ENCODE assay signal across 1 cellular context in the genomic region with DNA sequence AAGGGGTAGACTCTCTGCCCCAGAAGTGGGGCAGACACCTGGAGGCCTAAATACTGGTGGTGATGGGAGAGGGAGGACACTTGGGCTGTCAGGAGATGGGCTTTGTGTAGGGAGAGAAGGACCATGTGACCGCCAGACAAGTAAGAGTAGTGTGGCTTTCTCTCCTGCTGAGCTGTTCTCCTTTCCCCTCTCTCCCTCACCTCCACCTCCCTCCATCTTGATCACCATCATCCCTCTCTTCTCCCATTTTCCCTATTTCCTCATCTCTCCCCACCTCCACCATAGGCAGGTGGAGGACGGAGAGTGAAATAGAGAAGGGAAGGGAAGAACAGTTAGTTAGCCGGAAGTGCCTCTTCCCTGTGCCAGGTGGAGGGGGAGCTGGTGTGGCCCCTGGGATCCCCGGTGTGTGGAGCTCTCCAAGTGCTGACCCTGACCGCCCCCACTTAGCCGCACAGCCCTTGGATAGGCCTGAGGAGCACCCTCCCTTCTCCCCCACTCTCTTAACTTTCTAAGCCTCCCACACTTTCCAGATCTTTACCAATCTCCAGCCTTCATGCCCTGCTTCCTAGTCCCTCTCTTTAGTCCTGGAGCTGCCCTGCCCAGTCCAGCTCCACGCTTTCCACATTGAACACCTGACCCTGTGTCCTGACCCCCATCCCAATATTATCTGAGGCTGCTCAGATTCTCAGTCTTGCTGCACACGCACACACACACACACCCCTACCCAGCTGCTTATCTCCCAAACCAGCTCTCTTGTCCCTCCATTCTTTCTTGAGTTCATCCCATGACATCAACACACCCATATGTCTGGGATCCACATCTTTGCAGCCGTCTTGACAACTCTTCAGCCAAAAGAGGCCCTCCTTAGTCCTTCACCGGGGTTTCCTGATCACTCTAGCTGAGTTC.
A peak's percentile ranks its signal among the peaks of the same experiment; 100 is the strongest.
TF ChIP-seq lines count a peak whose summit lies in the region.

No MANE protein-coding gene starts in this region.

TF ChIP-seq in K562, 482 proteins besides CTCF, POLR2A, EP300 and RAD21 (continued from another document and continues in another):
- TF ChIP-seq, protein P1, sequence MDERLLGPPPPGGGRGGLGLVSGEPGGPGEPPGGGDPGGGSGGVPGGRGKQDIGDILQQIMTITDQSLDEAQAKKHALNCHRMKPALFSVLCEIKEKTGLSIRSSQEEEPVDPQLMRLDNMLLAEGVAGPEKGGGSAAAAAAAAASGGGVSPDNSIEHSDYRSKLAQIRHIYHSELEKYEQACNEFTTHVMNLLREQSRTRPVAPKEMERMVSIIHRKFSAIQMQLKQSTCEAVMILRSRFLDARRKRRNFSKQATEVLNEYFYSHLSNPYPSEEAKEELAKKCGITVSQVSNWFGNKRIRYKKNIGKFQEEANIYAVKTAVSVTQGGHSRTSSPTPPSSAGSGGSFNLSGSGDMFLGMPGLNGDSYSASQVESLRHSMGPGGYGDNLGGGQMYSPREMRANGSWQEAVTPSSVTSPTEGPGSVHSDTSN (CRISPR knock-in tag; IDR thresholded peaks at IDR 0.05; ENCODE audit: low read depth), result no peak
- TF ChIP-seq, protein P1 (tag; conservative IDR thresholded peaks at IDR 0.05; ENCODE audit: low read depth), result 0 out of 2 replicates have a peak, but pooled peaks have one; percentile 39
- 0 out of 2 replicates have a peak, but pooled peaks have one; percentile 26 for TF ChIP-seq SMAD3 (CRISPR knock-in tag; conservative IDR thresholded peaks at IDR 0.05)
- no peak for TF ChIP-seq EWSR1 (IDR thresholded peaks at IDR 0.05; ENCODE audit: borderline replicate concordance, low read depth, partially characterized antibody)
- TF ChIP-seq CC2D1A (IDR thresholded peaks at IDR 0.05), result peak; percentile 75; the same call in 1 of the 2 replicates
- TF ChIP-seq SMC3 (conservative IDR thresholded peaks at IDR 0.05; ENCODE audit: insufficient read depth, low read depth, low read length), result no peak
- no peak for TF ChIP-seq PRMT5 (CRISPR knock-in tag; IDR thresholded peaks at IDR 0.05)
- TF ChIP-seq EHMT2 (IDR thresholded peaks at IDR 0.05), result peak; percentile 95
- peak; percentile 47; the same call in 1 of the 2 replicates for TF ChIP-seq PML (IDR thresholded peaks at IDR 0.05; ENCODE audit: low read length)
- TF ChIP-seq L3MBTL2 (IDR thresholded peaks at IDR 0.05), result no peak
- TF ChIP-seq, protein P2, sequence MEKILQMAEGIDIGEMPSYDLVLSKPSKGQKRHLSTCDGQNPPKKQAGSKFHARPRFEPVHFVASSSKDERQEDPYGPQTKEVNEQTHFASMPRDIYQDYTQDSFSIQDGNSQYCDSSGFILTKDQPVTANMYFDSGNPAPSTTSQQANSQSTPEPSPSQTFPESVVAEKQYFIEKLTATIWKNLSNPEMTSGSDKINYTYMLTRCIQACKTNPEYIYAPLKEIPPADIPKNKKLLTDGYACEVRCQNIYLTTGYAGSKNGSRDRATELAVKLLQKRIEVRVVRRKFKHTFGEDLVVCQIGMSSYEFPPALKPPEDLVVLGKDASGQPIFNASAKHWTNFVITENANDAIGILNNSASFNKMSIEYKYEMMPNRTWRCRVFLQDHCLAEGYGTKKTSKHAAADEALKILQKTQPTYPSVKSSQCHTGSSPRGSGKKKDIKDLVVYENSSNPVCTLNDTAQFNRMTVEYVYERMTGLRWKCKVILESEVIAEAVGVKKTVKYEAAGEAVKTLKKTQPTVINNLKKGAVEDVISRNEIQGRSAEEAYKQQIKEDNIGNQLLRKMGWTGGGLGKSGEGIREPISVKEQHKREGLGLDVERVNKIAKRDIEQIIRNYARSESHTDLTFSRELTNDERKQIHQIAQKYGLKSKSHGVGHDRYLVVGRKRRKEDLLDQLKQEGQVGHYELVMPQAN (IDR thresholded peaks at IDR 0.05; ENCODE audit: borderline replicate concordance), result 0 out of 2 replicates have a peak, but pooled peaks have one; percentile 19
- no peak for TF ChIP-seq PTTG1 (tag; IDR thresholded peaks at IDR 0.05; ENCODE audit: low read depth)
- no peak for TF ChIP-seq MYBL2 (IDR thresholded peaks at IDR 0.05; ENCODE audit: low read depth)
- no peak for TF ChIP-seq MYBL2 (CRISPR knock-in tag; IDR thresholded peaks at IDR 0.05; ENCODE audit: borderline replicate concordance)
- TF ChIP-seq CREM (IDR thresholded peaks at IDR 0.05; ENCODE audit: low read depth), result peak; percentile 39; the same call in 1 of the 2 replicates
- peak; percentile 92 for TF ChIP-seq HLTF (IDR thresholded peaks at IDR 0.05)
- no peak for TF ChIP-seq ZFP30 (CRISPR knock-in tag; IDR thresholded peaks at IDR 0.05; ENCODE audit: borderline replicate concordance)
- TF ChIP-seq DIDO1 (tag; IDR thresholded peaks at IDR 0.05; ENCODE audit: low read depth), result no peak
- peak; percentile 60 for TF ChIP-seq SMARCE1 (IDR thresholded peaks at IDR 0.05)
- peak; percentile 73 for TF ChIP-seq CXXC5 (CRISPR knock-in tag; IDR thresholded peaks at IDR 0.05)
- TF ChIP-seq RCOR1 (IDR thresholded peaks at IDR 0.05; ENCODE audit: borderline replicate concordance in 1 of 2, low read depth in 2 of 2, low read length in 2 of 2), result peak; percentile 65 to 84
- no peak for TF ChIP-seq ZNF239 (CRISPR knock-in tag; IDR thresholded peaks at IDR 0.05)
- TF ChIP-seq, protein P3, sequence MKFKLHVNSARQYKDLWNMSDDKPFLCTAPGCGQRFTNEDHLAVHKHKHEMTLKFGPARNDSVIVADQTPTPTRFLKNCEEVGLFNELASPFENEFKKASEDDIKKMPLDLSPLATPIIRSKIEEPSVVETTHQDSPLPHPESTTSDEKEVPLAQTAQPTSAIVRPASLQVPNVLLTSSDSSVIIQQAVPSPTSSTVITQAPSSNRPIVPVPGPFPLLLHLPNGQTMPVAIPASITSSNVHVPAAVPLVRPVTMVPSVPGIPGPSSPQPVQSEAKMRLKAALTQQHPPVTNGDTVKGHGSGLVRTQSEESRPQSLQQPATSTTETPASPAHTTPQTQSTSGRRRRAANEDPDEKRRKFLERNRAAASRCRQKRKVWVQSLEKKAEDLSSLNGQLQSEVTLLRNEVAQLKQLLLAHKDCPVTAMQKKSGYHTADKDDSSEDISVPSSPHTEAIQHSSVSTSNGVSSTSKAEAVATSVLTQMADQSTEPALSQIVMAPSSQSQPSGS (CRISPR knock-in tag; IDR thresholded peaks at IDR 0.05), result no peak
- TF ChIP-seq, protein P4, sequence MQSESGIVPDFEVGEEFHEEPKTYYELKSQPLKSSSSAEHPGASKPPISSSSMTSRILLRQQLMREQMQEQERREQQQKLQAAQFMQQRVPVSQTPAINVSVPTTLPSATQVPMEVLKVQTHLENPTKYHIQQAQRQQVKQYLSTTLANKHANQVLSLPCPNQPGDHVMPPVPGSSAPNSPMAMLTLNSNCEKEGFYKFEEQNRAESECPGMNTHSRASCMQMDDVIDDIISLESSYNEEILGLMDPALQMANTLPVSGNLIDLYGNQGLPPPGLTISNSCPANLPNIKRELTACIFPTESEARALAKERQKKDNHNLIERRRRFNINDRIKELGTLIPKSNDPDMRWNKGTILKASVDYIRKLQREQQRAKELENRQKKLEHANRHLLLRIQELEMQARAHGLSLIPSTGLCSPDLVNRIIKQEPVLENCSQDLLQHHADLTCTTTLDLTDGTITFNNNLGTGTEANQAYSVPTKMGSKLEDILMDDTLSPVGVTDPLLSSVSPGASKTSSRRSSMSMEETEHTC (IDR thresholded peaks at IDR 0.05), result 0 out of 2 replicates have a peak, but pooled peaks have one; percentile 17
- 0 out of 2 replicates have a peak, but pooled peaks have one; percentile 20 for TF ChIP-seq SMARCC2 (IDR thresholded peaks at IDR 0.05; ENCODE audit: low read depth)
- no peak for TF ChIP-seq KHSRP (IDR thresholded peaks at IDR 0.05)
- TF ChIP-seq RBM25 (IDR thresholded peaks at IDR 0.05; ENCODE audit: low read depth, low read length, severe bottlenecking), result no peak
- TF ChIP-seq TSC22D4 (tag; IDR thresholded peaks at IDR 0.05), result no peak
- TF ChIP-seq TAL1 (IDR thresholded peaks at IDR 0.05), result peak; percentile 93
- TF ChIP-seq ATF1 (CRISPR knock-in tag; IDR thresholded peaks at IDR 0.05), result no peak
- 0 out of 2 replicates have a peak, but pooled peaks have one; percentile 41 for TF ChIP-seq ATF1 (tag; IDR thresholded peaks at IDR 0.05)
- no peak for TF ChIP-seq RFX5 (IDR thresholded peaks at IDR 0.05; ENCODE audit: low read depth, low read length)
- TF ChIP-seq JUND (IDR thresholded peaks at IDR 0.05; ENCODE audit: borderline replicate concordance, low read depth, low read length), result peak; percentile 38; the same call in 1 of the 2 replicates
- TF ChIP-seq JUND (tag; IDR thresholded peaks at IDR 0.05; ENCODE audit: borderline replicate concordance, low read depth, low read length), result 0 out of 3 replicates have a peak, but pooled peaks have one; percentile 37
- peak; percentile 66; the same call in 1 of the 2 replicates for TF ChIP-seq ZBTB17 (CRISPR knock-in tag; IDR thresholded peaks at IDR 0.05)
- TF ChIP-seq, protein P5, sequence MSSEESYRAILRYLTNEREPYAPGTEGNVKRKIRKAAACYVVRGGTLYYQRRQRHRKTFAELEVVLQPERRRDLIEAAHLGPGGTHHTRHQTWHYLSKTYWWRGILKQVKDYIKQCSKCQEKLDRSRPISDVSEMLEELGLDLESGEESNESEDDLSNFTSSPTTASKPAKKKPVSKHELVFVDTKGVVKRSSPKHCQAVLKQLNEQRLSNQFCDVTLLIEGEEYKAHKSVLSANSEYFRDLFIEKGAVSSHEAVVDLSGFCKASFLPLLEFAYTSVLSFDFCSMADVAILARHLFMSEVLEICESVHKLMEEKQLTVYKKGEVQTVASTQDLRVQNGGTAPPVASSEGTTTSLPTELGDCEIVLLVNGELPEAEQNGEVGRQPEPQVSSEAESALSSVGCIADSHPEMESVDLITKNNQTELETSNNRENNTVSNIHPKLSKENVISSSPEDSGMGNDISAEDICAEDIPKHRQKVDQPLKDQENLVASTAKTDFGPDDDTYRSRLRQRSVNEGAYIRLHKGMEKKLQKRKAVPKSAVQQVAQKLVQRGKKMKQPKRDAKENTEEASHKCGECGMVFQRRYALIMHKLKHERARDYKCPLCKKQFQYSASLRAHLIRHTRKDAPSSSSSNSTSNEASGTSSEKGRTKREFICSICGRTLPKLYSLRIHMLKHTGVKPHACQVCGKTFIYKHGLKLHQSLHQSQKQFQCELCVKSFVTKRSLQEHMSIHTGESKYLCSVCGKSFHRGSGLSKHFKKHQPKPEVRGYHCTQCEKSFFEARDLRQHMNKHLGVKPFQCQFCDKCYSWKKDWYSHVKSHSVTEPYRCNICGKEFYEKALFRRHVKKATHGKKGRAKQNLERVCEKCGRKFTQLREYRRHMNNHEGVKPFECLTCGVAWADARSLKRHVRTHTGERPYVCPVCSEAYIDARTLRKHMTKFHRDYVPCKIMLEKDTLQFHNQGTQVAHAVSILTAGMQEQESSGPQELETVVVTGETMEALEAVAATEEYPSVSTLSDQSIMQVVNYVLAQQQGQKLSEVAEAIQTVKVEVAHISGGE (CRISPR knock-in tag; IDR thresholded peaks at IDR 0.05), result peak in 1 of 3 experiments; percentile 62; a peak in 1 of 6 replicates
- TF ChIP-seq TCF3 (CRISPR knock-in tag; IDR thresholded peaks at IDR 0.05), result peak; percentile 96
- no peak for TF ChIP-seq HDAC6 (IDR thresholded peaks at IDR 0.05; ENCODE audit: low read depth, low read length)
- no peak for TF ChIP-seq WHSC1 (IDR thresholded peaks at IDR 0.05; ENCODE audit: low read length)
- no peak for TF ChIP-seq NCOA6 (IDR thresholded peaks at IDR 0.05)
- TF ChIP-seq, protein P6, sequence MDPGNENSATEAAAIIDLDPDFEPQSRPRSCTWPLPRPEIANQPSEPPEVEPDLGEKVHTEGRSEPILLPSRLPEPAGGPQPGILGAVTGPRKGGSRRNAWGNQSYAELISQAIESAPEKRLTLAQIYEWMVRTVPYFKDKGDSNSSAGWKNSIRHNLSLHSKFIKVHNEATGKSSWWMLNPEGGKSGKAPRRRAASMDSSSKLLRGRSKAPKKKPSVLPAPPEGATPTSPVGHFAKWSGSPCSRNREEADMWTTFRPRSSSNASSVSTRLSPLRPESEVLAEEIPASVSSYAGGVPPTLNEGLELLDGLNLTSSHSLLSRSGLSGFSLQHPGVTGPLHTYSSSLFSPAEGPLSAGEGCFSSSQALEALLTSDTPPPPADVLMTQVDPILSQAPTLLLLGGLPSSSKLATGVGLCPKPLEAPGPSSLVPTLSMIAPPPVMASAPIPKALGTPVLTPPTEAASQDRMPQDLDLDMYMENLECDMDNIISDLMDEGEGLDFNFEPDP (CRISPR knock-in tag; IDR thresholded peaks at IDR 0.05), result no peak
- no peak for TF ChIP-seq HMG20B (CRISPR knock-in tag; IDR thresholded peaks at IDR 0.05)
- no peak for TF ChIP-seq ZNF217 (CRISPR knock-in tag; IDR thresholded peaks at IDR 0.05)
- TF ChIP-seq, protein P7, sequence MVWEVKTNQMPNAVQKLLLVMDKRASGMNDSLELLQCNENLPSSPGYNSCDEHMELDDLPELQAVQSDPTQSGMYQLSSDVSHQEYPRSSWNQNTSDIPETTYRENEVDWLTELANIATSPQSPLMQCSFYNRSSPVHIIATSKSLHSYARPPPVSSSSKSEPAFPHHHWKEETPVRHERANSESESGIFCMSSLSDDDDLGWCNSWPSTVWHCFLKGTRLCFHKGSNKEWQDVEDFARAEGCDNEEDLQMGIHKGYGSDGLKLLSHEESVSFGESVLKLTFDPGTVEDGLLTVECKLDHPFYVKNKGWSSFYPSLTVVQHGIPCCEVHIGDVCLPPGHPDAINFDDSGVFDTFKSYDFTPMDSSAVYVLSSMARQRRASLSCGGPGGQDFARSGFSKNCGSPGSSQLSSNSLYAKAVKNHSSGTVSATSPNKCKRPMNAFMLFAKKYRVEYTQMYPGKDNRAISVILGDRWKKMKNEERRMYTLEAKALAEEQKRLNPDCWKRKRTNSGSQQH (CRISPR knock-in tag; IDR thresholded peaks at IDR 0.05), result peak; percentile 86; the same call in 1 of the 2 replicates
- TF ChIP-seq, protein P8, sequence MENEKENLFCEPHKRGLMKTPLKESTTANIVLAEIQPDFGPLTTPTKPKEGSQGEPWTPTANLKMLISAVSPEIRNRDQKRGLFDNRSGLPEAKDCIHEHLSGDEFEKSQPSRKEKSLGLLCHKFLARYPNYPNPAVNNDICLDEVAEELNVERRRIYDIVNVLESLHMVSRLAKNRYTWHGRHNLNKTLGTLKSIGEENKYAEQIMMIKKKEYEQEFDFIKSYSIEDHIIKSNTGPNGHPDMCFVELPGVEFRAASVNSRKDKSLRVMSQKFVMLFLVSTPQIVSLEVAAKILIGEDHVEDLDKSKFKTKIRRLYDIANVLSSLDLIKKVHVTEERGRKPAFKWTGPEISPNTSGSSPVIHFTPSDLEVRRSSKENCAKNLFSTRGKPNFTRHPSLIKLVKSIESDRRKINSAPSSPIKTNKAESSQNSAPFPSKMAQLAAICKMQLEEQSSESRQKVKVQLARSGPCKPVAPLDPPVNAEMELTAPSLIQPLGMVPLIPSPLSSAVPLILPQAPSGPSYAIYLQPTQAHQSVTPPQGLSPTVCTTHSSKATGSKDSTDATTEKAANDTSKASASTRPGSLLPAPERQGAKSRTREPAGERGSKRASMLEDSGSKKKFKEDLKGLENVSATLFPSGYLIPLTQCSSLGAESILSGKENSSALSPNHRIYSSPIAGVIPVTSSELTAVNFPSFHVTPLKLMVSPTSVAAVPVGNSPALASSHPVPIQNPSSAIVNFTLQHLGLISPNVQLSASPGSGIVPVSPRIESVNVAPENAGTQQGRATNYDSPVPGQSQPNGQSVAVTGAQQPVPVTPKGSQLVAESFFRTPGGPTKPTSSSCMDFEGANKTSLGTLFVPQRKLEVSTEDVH (IDR thresholded peaks at IDR 0.05; ENCODE audit: low read depth, partially characterized antibody), result no peak
- peak; percentile 94 for TF ChIP-seq MTA2 (IDR thresholded peaks at IDR 0.05; ENCODE audit: low read depth)
